36 cellular contexts compared by ENCODE assay signal in the genomic region with DNA sequence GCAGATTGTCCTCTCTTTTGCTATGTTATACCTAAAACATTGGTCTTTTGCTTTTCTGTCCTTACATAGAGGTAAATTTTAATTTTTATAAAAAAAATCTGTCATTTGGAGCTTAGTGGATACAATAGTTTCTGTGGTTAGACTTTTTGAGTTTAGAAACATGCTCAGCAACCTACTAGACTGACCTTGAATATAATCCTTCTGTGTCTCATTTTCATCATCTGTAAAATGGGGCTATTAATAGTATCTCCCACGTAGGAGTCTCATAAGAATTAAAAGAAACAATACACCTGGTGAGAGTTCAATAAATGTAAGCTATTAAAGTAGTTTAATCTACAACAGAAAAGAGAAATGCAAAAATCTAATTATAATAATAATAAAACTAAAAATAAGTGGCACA. TPM values are rescaled to one million over a fixed set of nuclear protein-coding genes. Genes with fewer than 3 reads are reported as not detected.
"Had no signal": no experiment of that assay in that cellular context is flagged by ENCODE, and none has a peak within 500 bp of the region (broad histone marks: within the 10 kb centered on the region; RNA-seq: fewer than 3 reads in every experiment).

No MANE protein-coding gene starts in this region.

- H3K9me3 ChIP-seq: MG63, SJCRH30 had no signal

- H3K36me3 Mint-ChIP-seq: T-cell had no signal

- H3K4me3 ChIP-seq: MG63, PC-9, SJCRH30, SK-N-MC had no signal

- H3K27ac Mint-ChIP-seq: T-cell had no signal

- H3K4me2 ChIP-seq: PC-9 had no signal

- H3K4me1 ChIP-seq: SJCRH30 had no signal

- DNase-seq: Karpas-422, MG63, MV-4-11, NCI-H1092, NCI-H1105, NCI-H1417 treated with DMSO at 0.1 percent for 48 hours, NCI-H1436 treated with DMSO at 0.1 percent for 48 hours, NCI-H1694 treated with DMSO at 0.1 percent for 48 hours, NCI-H187 treated with DMSO at 0.1 percent for 48 hours, NCI-H2029, NCI-H2081, NCI-H2171, NCI-H226, NCI-H446 treated with DMSO at 0.1 percent for 48 hours, NCI-H510A, NCI-H524, NCI-H526, NCI-H69, NCI-H748 treated with DMSO at 0.1 percent for 48 hours, NCI-H82, PC-9, SHP77, SIG-M5, SJCRH30, T-cell had no signal

- H3K4me3 Mint-ChIP-seq: T-cell had no signal

- H3K36me3 ChIP-seq: MG63, SJCRH30 had no signal

- H3K27ac ChIP-seq: PC-9, RWPE1, SJCRH30, SK-N-MC had no signal

- ATAC-seq: Panc1, Right ventricle myocardium inferior, SK-N-SH treated with all-trans-retinoic acid at 6 μM for 48 hours, T-cell had no signal

- H3K9me3 Mint-ChIP-seq: T-cell had no signal

- H2AFZ ChIP-seq: PC-9 had no signal

- H3K27me3 ChIP-seq: MG63, SJCRH30 had no signal

- H3K4me1 Mint-ChIP-seq: T-cell had no signal

RNA-seq across cellular contexts. Expression of a gene that starts 51.0 kb away (rescaled TPM):
- total RNA-seq: LHCN-M2; M059J; OCI-LY7; PC-9; Right ventricle myocardium inferior; RPMI7951; SK-MEL-5; T-cell; T-helper 1 cell treated with Interleukin-12 subunit alpha and Interleukin-12 subunit beta and Interleukin-4 antibody, amounts not matched to agents 30 ng/mL and 1 ng/mL, for 36 hours had no signal
